13 cellular contexts compared by ENCODE assay signal in the genomic region with DNA sequence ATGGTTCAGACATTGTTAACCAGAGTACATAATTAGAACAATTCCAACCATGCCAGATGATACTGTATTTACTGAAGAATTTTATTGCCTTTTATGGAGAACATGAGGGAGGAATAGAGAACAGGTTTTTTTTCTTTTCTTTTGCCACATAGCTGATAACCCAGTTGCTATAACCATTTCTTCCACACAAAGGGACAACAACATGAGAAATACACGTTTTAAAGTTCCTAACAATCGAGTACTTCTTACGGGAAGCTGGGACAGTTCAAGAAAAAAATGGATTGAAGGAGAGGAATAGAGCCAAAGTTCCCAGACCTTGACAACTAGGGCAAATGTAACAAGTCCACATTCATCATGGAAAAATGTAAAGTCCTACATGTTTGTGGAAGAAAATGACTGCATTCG.
A peak's percentile ranks its signal among the peaks of the same experiment; 100 is the strongest.
DNase-seq lines count a peak whose midpoint lies in the region; ATAC-seq and TF ChIP-seq lines count a peak whose summit lies in the region.
"Had no signal": no experiment of that assay in that cellular context is flagged by ENCODE, and none has a peak within 500 bp of the region (broad histone marks: within the 10 kb centered on the region; RNA-seq: fewer than 3 reads in every experiment).

No MANE protein-coding gene starts in this region.

- no peak overlapping the region for H3K4me3 ChIP-seq in esophagus squamous epithelium
- H3K4me3 ChIP-seq: BLaER1 had no signal

- no peaks in the 10 kb centered on the region for H3K27me3 Mint-ChIP-seq in osteocyte (ENCODE audit: unreplicated experiment)
- H3K27me3 Mint-ChIP-seq: stimulated activated naive CD8-positive, alpha-beta T cell treated with anti-CD3 and anti-CD28 coated beads, Interleukin-15, Interleukin-2, amounts not matched to agents 100 ng/mL and 50 ng/mL, for 24 hours had no signal

- peak; percentile 41 for DNase-seq in NCI-H226
- no peak for DNase-seq in esophagus squamous epithelium (lab: John Stamatoyannopoulos, UW)
- DNase-seq in osteocyte (ENCODE audit: extremely low spot score, unreplicated experiment), result no peak
- no peak for DNase-seq in DMS 273 treated with DMSO at 0.1 percent for 48 hours (lab: John Stamatoyannopoulos, UW)
- DNase-seq in NCI-H1436 treated with DMSO at 0.1 percent for 48 hours (lab: John Stamatoyannopoulos, UW), result no peak
- DNase-seq: activated naive CD4-positive, alpha-beta T cell treated with Interleukin-2 at 50 U/mL for 16 hours; NCI-H345; retina had no signal

- H3K27ac Mint-ChIP-seq in osteocyte (ENCODE audit: unreplicated experiment), result peak overlapping the region; percentile 96
- H3K27ac Mint-ChIP-seq: stimulated activated naive CD8-positive, alpha-beta T cell treated with anti-CD3 and anti-CD28 coated beads, Interleukin-15, Interleukin-2, amounts not matched to agents 100 ng/mL and 50 ng/mL, for 24 hours had no signal

- H3K9me3 Mint-ChIP-seq in osteocyte (ENCODE audit: unreplicated experiment), result no peaks in the 10 kb centered on the region
- H3K9me3 Mint-ChIP-seq: stimulated activated naive CD8-positive, alpha-beta T cell treated with anti-CD3 and anti-CD28 coated beads, Interleukin-15, Interleukin-2, amounts not matched to agents 100 ng/mL and 50 ng/mL, for 24 hours had no signal

- no peaks in the 10 kb centered on the region for H3K36me3 ChIP-seq in esophagus squamous epithelium
- H3K36me3 ChIP-seq: BLaER1 had no signal

- ATAC-seq in esophagus mucosa (no peak), HG03469 (IDR thresholded peaks at IDR 0.05; ENCODE audit: unreplicated experiment) (no peak)

- H3K4me3 Mint-ChIP-seq in osteocyte (ENCODE audit: unreplicated experiment), result peak overlapping the region; percentile 0
- H3K4me3 Mint-ChIP-seq: stimulated activated naive CD8-positive, alpha-beta T cell treated with anti-CD3 and anti-CD28 coated beads, Interleukin-15, Interleukin-2, amounts not matched to agents 100 ng/mL and 50 ng/mL, for 24 hours had no signal

- TF ChIP-seq CTCF in 22Rv1 (IDR thresholded peaks at IDR 0.05) (no peak), esophagus squamous epithelium (IDR thresholded peaks at IDR 0.05) (no peak), osteocyte (IDR thresholded peaks at IDR 0.05) (no peak)

- H3K4me1 Mint-ChIP-seq in osteocyte (ENCODE audit: unreplicated experiment), result peaks cover 75% of the 10 kb centered on the region

- no peak for TF ChIP-seq POLR2A in esophagus squamous epithelium (IDR thresholded peaks at IDR 0.05)

- intact Hi-C loops in esophagus squamous epithelium (cut with DNase I), result no loop called here

- 55 to 83% methylated on average over 4 of the region's 4 CpGs for WGBS in esophagus squamous epithelium, 2 donors

- H3K27me3 ChIP-seq in esophagus squamous epithelium, result no peaks in the 10 kb centered on the region
- H3K27me3 ChIP-seq: BLaER1 had no signal

- H3K36me3 Mint-ChIP-seq in osteocyte (ENCODE audit: unreplicated experiment), result peaks cover 1% of the 10 kb centered on the region

- H3K4me1 ChIP-seq in esophagus squamous epithelium, result peaks cover 18 to 61% (median 24%) of the 10 kb centered on the region in 3 donors

- H3K27ac ChIP-seq in 22Rv1 (peak overlapping the region; percentile 51), esophagus squamous epithelium (peak overlapping the region; percentile 66 to 88 (median 86))
- H3K27ac ChIP-seq: BLaER1 had no signal

- H3K9me3 ChIP-seq in esophagus squamous epithelium, result no peaks in the 10 kb centered on the region
- H3K9me3 ChIP-seq: BLaER1 had no signal
